Comparison of ENCODE assay signal across 9 cellular contexts in the genomic region with DNA sequence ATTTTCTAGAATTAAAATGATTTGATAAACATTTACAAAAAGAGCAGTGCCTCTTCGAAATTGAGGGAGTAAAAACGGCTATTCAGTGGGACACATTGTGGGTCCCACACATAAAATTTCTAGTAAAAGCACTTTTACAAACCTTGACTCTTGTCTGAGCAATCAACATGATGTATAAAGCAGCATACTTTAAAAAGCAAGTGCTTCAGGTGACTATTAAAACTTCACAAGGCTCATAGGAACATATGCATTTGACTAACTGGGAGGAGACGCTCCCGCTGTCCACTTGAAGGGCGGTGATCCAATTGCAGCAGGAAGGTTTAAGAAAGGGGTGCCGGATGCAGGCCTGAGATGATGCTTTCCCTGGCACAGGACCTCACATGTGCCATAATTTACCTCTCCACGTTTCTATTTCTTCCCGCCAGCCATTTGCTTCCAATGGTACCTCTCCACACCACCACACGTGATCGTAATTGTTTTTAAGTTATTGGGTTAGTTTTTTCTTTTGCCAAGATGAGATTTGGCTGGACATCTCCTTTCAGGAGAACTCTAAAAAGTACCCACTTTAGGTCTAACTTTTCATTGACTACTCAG. TPM values are rescaled to one million over a fixed set of nuclear protein-coding genes. Genes with fewer than 3 reads are reported as not detected.
DNase-seq lines count a peak whose midpoint lies in the region; ATAC-seq, FAIRE-seq and TF ChIP-seq lines count a peak whose summit lies in the region.
"Had no signal": no experiment of that assay in that cellular context is flagged by ENCODE, and none has a peak within 500 bp of the region (broad histone marks: within the 10 kb centered on the region; RNA-seq: fewer than 3 reads in every experiment).

No MANE protein-coding gene starts in this region.

- ATAC-seq in natural killer cell (no peak), HG03135 (IDR thresholded peaks at IDR 0.05; ENCODE audit: unreplicated experiment) (no peak)
- ATAC-seq in natural killer cell treated with Interleukin-12 subunit alpha and Interleukin-12 subunit beta and Interleukin-15 and Interleukin-18, amount 100 ng/mL, for 72 hours = no peak

- H3K4me3 Mint-ChIP-seq in natural killer cell = peak overlapping the region; percentile 14
- H3K4me3 Mint-ChIP-seq in natural killer cell treated with Interleukin-12 subunit alpha and Interleukin-12 subunit beta and Interleukin-15 and Interleukin-18, amount 100 ng/mL, for 72 hours = no peak overlapping the region
- peak overlapping the region; percentile 19 for H3K4me3 Mint-ChIP-seq in activated naive CD8-positive, alpha-beta T cell treated with anti-CD3 and anti-CD28 coated beads for 36 hours

- H3K27me3 Mint-ChIP-seq in natural killer cell (ENCODE audit: low read depth in 2 of 2) = peaks cover 37 to 65% of the 10 kb centered on the region in 2 donors
- peaks cover 32 to 58% of the 10 kb centered on the region in 2 donors for H3K27me3 Mint-ChIP-seq in natural killer cell treated with Interleukin-12 subunit alpha and Interleukin-12 subunit beta and Interleukin-15 and Interleukin-18, amount 100 ng/mL, for 72 hours
- peaks cover 65% of the 10 kb centered on the region for H3K27me3 Mint-ChIP-seq in activated naive CD8-positive, alpha-beta T cell treated with anti-CD3 and anti-CD28 coated beads for 36 hours

- H3K27ac Mint-ChIP-seq in natural killer cell = no peak overlapping the region
- no peak overlapping the region for H3K27ac Mint-ChIP-seq in natural killer cell treated with Interleukin-12 subunit alpha and Interleukin-12 subunit beta and Interleukin-15 and Interleukin-18, amount 100 ng/mL, for 72 hours
- H3K27ac Mint-ChIP-seq in activated naive CD8-positive, alpha-beta T cell treated with anti-CD3 and anti-CD28 coated beads for 36 hours = no peak overlapping the region

- H3K36me3 Mint-ChIP-seq in natural killer cell = no peaks in the 10 kb centered on the region
- H3K36me3 Mint-ChIP-seq in natural killer cell treated with Interleukin-12 subunit alpha and Interleukin-12 subunit beta and Interleukin-15 and Interleukin-18, amount 100 ng/mL, for 72 hours = no peaks in the 10 kb centered on the region
- no peaks in the 10 kb centered on the region for H3K36me3 Mint-ChIP-seq in activated naive CD8-positive, alpha-beta T cell treated with anti-CD3 and anti-CD28 coated beads for 36 hours

- DNase-seq in natural killer cell = no peak
- no peak for DNase-seq in natural killer cell treated with Interleukin-12 subunit alpha and Interleukin-12 subunit beta and Interleukin-15 and Interleukin-18, amount 100 ng/mL, for 72 hours (ENCODE audit: low spot score)
- no peak for DNase-seq in activated naive CD8-positive, alpha-beta T cell treated with anti-CD3 and anti-CD28 coated beads for 36 hours
- DNase-seq in left kidney (ENCODE audit: low read depth, low spot score) = peak; percentile 26
- DNase-seq in amniotic stem cell (lab: John Stamatoyannopoulos, UW) = no peak
- DNase-seq in D721Med (ENCODE audit: insufficient read length, low spot score) = no peak
- DNase-seq in COLO829 (ENCODE audit: low spot score) = no peak

- intact Hi-C loops in natural killer cell (cut with micrococcal nuclease) = no loop called here

- H3K4me1 Mint-ChIP-seq in natural killer cell = peaks cover 4 to 12% of the 10 kb centered on the region in 2 donors
- H3K4me1 Mint-ChIP-seq in natural killer cell treated with Interleukin-12 subunit alpha and Interleukin-12 subunit beta and Interleukin-15 and Interleukin-18, amount 100 ng/mL, for 72 hours (ENCODE audit: low read depth in 2 of 2) = peaks cover 0 to 7% of the 10 kb centered on the region in 2 donors
- peaks cover 9% of the 10 kb centered on the region for H3K4me1 Mint-ChIP-seq in activated naive CD8-positive, alpha-beta T cell treated with anti-CD3 and anti-CD28 coated beads for 36 hours

- no peak for FAIRE-seq in D721Med (lab: Jason Lieb, UNC)
- FAIRE-seq: G401.6 had no signal

- TF ChIP-seq CTCF in natural killer cell (IDR thresholded peaks at IDR 0.05) = no peak
- TF ChIP-seq CTCF in D721Med (IDR thresholded peaks at IDR 0.05; ENCODE audit: insufficient read depth, missing control alignments) = no peak

- no peaks in the 10 kb centered on the region for H3K9me3 Mint-ChIP-seq in natural killer cell
- H3K9me3 Mint-ChIP-seq in natural killer cell treated with Interleukin-12 subunit alpha and Interleukin-12 subunit beta and Interleukin-15 and Interleukin-18, amount 100 ng/mL, for 72 hours = no peaks in the 10 kb centered on the region
- no peaks in the 10 kb centered on the region for H3K9me3 Mint-ChIP-seq in activated naive CD8-positive, alpha-beta T cell treated with anti-CD3 and anti-CD28 coated beads for 36 hours

RNA-seq across cellular contexts. Expression of gene MCTP1, which starts 1.8 kb away (rescaled TPM):
- total RNA-seq in natural killer cell = 10 to 100 TPM in 1 of 3 donors, 1 to 10 TPM in 2; 4.7 to 15.1 (median 9.8) TPM
- 10 to 100 TPM in 1 of 2 donors, 1 to 10 TPM in 1; 6.6 to 11.2 TPM for total RNA-seq in natural killer cell treated with Interleukin-12 subunit alpha and Interleukin-12 subunit beta and Interleukin-15 and Interleukin-18, amount 100 ng/mL, for 72 hours
- total RNA-seq in activated naive CD8-positive, alpha-beta T cell treated with anti-CD3 and anti-CD28 coated beads for 36 hours = 1 to 10 TPM; 1.1 to 1.3 TPM
